8 cellular contexts compared by ENCODE assay signal in genomic region chr15:45635191-45635638, GRCh38. TPM values are rescaled to one million over a fixed set of nuclear protein-coding genes. Genes with fewer than 3 reads are reported as not detected.
DNase-seq lines count a peak whose midpoint lies in the region; ATAC-seq, FAIRE-seq and TF ChIP-seq lines count a peak whose summit lies in the region.

No MANE protein-coding gene starts in this region.

- H3K4me3 Mint-ChIP-seq in glutamatergic neuron (ENCODE audit: unreplicated experiment): peak overlapping the region; percentile 83

- H3K9me3 ChIP-seq in pancreas: no peaks in the 10 kb centered on the region
- H3K9me3 ChIP-seq in tibial nerve: no peaks in the 10 kb centered on the region

- no peak for TF ChIP-seq POLR2A in tibial nerve (IDR thresholded peaks at IDR 0.05)

- no peaks in the 10 kb centered on the region for H3K27me3 ChIP-seq in pancreas
- no peaks in the 10 kb centered on the region for H3K27me3 ChIP-seq in tibial nerve

- H3K4me1 Mint-ChIP-seq in glutamatergic neuron (ENCODE audit: low read depth, unreplicated experiment): no peaks in the 10 kb centered on the region

- no peak overlapping the region for H3K27ac Mint-ChIP-seq in glutamatergic neuron (ENCODE audit: unreplicated experiment)

- intact Hi-C loops in pancreas (cut with DNase I): no loop called here

- DNase-seq in NOMO-1 treated with DMSO at 0.1 percent for 48 hours (lab: John Stamatoyannopoulos, UW; ENCODE audit: unreplicated experiment) (peak; percentile 49), glutamatergic neuron (peak; percentile 66), pancreas (peak; percentile 69 to 91 (median 79)), tibial nerve (ENCODE audit: low spot score in 2 of 2) (peak; percentile 38 to 46), NCI-H524 treated with DMSO at 0.1 percent for 48 hours (lab: John Stamatoyannopoulos, UW) (no peak)
- DNase-seq in activated effector memory CD4-positive, alpha-beta T cell treated with Interleukin-2 at 50 U/mL for 16 hours: peak; percentile 54

- no peaks in the 10 kb centered on the region for H3K36me3 ChIP-seq in pancreas
- H3K36me3 ChIP-seq in tibial nerve: no peaks in the 10 kb centered on the region

- peak overlapping the region; percentile 50 to 90 (median 61) for H3K4me3 ChIP-seq in pancreas
- H3K4me3 ChIP-seq in tibial nerve: peak overlapping the region; percentile 66 to 73 (median 69)

- H3K27ac ChIP-seq in pancreas (peak overlapping the region; percentile 91 to 99 (median 96)), tibial nerve (peak overlapping the region; percentile 81 to 92 (median 87))

- FAIRE-seq in pancreas (lab: Jason Lieb, UNC): no peak

- no peak for TF ChIP-seq EP300 in tibial nerve (IDR thresholded peaks at IDR 0.05)

- H3K27me3 Mint-ChIP-seq in glutamatergic neuron (ENCODE audit: unreplicated experiment): peaks cover 6% of the 10 kb centered on the region

- peaks cover 2% of the 10 kb centered on the region for H3K9me3 Mint-ChIP-seq in glutamatergic neuron (ENCODE audit: unreplicated experiment)

- H3K36me3 Mint-ChIP-seq in glutamatergic neuron (ENCODE audit: unreplicated experiment): no peaks in the 10 kb centered on the region

- ATAC-seq in GM18511 (IDR thresholded peaks at IDR 0.05; ENCODE audit: unreplicated experiment) (peak; percentile 63), HG02763 (IDR thresholded peaks at IDR 0.05; ENCODE audit: unreplicated experiment) (peak; percentile 37), pancreas (peak; percentile 47 to 72 (median 64))

- H3K4me1 ChIP-seq in pancreas: peaks cover 9 to 30% (median 15%) of the 10 kb centered on the region in 3 donors
- H3K4me1 ChIP-seq in tibial nerve: peaks cover 0 to 52% (median 25%) of the 10 kb centered on the region in 4 donors

- TF ChIP-seq CTCF in glutamatergic neuron (IDR thresholded peaks at IDR 0.05; ENCODE audit: partially characterized antibody, unreplicated experiment) (peak; percentile 37), pancreas (IDR thresholded peaks at IDR 0.05) (peak in 1 of 4 donors; percentile 27), tibial nerve (IDR thresholded peaks at IDR 0.05) (peak; percentile 24 to 42 (median 29))

- 0 to 1% methylated on average over 29 of the region's 29 CpGs for WGBS in pancreas, 2 donors
- WGBS in tibial nerve, 2 donors: 0 to 1% methylated on average over 29 of the region's 29 CpGs

RNA-seq across cellular contexts. Expression of gene SQOR, which starts 0.4 kb away (rescaled TPM):
- total RNA-seq in glutamatergic neuron (ENCODE audit: unreplicated experiment) (not detected), pancreas (10 to 100 TPM; 22.8 to 28.6 (median 24.8) TPM), tibial nerve (10 to 100 TPM; 50.4 to 96.1 (median 60.2) TPM)
- 10 to 100 TPM; 13.8 to 22.0 TPM for polyA plus RNA-seq in pancreas

RNA-seq across cellular contexts. Expression of gene BLOC1S6, which starts 48.0 kb away (rescaled TPM):
- total RNA-seq in glutamatergic neuron (ENCODE audit: unreplicated experiment) (38.7 TPM), pancreas (10 to 100 TPM; 14.8 to 30.5 (median 20.7) TPM), tibial nerve (10 to 100 TPM; 35.6 to 70.8 (median 52.5) TPM)
- polyA plus RNA-seq in pancreas: 10 to 100 TPM in 1 of 2 donors, 1 to 10 TPM in 1; 8.4 to 18.4 TPM

Comparison
In these comparisons a context has a peak if more than half of its experiments do, and no peak if none do; other contexts are left out.
1. RNA of gene SQOR, which starts 0.4 kb away (total RNA-seq): 50.4 to 96.1 TPM in tibial nerve and 22.8 to 28.6 TPM in pancreas; not detected in glutamatergic neuron (single experiment); every median in the first group is over 10 times any median in the second.
2. Peak in every context shown above with its lines, with median percentiles within 50 percentile points of each other: ATAC-seq.